Comparison of ENCODE assay signal across 9 cellular contexts in genomic region chr12:48779869-48780268, GRCh38. TPM values are rescaled to one million over a fixed set of nuclear protein-coding genes. Genes with fewer than 3 reads are reported as not detected.
A peak's percentile ranks its signal among the peaks of the same experiment; 100 is the strongest.
DNase-seq lines count a peak whose midpoint lies in the region; ATAC-seq and TF ChIP-seq lines count a peak whose summit lies in the region.
"Had no signal": no experiment of that assay in that cellular context is flagged by ENCODE, and none has a peak within 500 bp of the region (broad histone marks: within the 10 kb centered on the region; RNA-seq: fewer than 3 reads in every experiment).

No MANE protein-coding gene starts in this region.

- peaks cover 35 to 82% (median 73%) of the 10 kb centered on the region in 10 experiments for H3K4me1 ChIP-seq in BLaER1 treated with 17β-estradiol and CSF1 and Interleukin-3, amounts not matched to agents 10 nM and 100 nM
- peaks cover 18% of the 10 kb centered on the region for H3K4me1 ChIP-seq in SJSA1 (replicated peaks)
- H3K4me1 ChIP-seq in ovary (ENCODE audit: insufficient read depth): peaks cover 22% of the 10 kb centered on the region
- no peaks in the 10 kb centered on the region for H3K4me1 ChIP-seq in CD8-positive, alpha-beta memory T cell (ENCODE audit: insufficient read depth, low read length)

- H3K4me3 Mint-ChIP-seq in CD8-positive, alpha-beta memory T cell: no peak overlapping the region

- H3K9me3 ChIP-seq in BLaER1 treated with 17β-estradiol and CSF1 and Interleukin-3, amounts not matched to agents 10 nM and 100 nM (replicated peaks in 1 of 11): 0 out of 22 replicates have a peak, but pooled peaks cover 0 to 7% (median 0%) of the 10 kb centered on the region in 11 experiments
- no peaks in the 10 kb centered on the region for H3K9me3 ChIP-seq in SJSA1 (replicated peaks)
- no peaks in the 10 kb centered on the region for H3K9me3 ChIP-seq in ovary
- H3K9me3 ChIP-seq in CD8-positive, alpha-beta memory T cell (ENCODE audit: low read length): no peaks in the 10 kb centered on the region

- H3K4me2 ChIP-seq in BLaER1 treated with 17β-estradiol and CSF1 and Interleukin-3, amounts not matched to agents 10 nM and 100 nM: peak overlapping the region; percentile 91 to 99 (median 95)

- H3K27me3 Mint-ChIP-seq in CD8-positive, alpha-beta memory T cell: peaks cover 3 to 21% of the 10 kb centered on the region in 2 donors

- TF ChIP-seq EP300 in ovary (IDR thresholded peaks at IDR 0.05): peak; percentile 54

- no peak for ATAC-seq in HG03280 (IDR thresholded peaks at IDR 0.05; ENCODE audit: unreplicated experiment)

- H3K36me3 Mint-ChIP-seq in CD8-positive, alpha-beta memory T cell: no peaks in the 10 kb centered on the region

- peak overlapping the region; percentile 11 to 58 (median 44); a peak in 18 of 20 replicates for H3K4me3 ChIP-seq in BLaER1 treated with 17β-estradiol and CSF1 and Interleukin-3, amounts not matched to agents 10 nM and 100 nM
- no peak overlapping the region for H3K4me3 ChIP-seq in SJSA1
- no peak overlapping the region for H3K4me3 ChIP-seq in fibroblast of pulmonary artery (replicated peaks; ENCODE audit: low read depth, low read length)
- H3K4me3 ChIP-seq in ovary: no peak overlapping the region
- no peak overlapping the region for H3K4me3 ChIP-seq in CD8-positive, alpha-beta memory T cell (ENCODE audit: low read length)

- no peak for TF ChIP-seq CTCF in fibroblast of pulmonary artery (IDR thresholded peaks at IDR 0.05; ENCODE audit: low read length, missing control alignments)
- no peak for TF ChIP-seq CTCF in ovary (IDR thresholded peaks at IDR 0.05)

- H3K27ac Mint-ChIP-seq in CD8-positive, alpha-beta memory T cell: no peak overlapping the region

- H3K27ac ChIP-seq in BLaER1 treated with 17β-estradiol and CSF1 and Interleukin-3, amounts not matched to agents 10 nM and 100 nM: peak overlapping the region; percentile 83 to 98 (median 91)
- H3K27ac ChIP-seq in SJSA1 (peak overlapping the region; percentile 45; the same call in 1 of the 2 replicates), ovary (peak overlapping the region in 1 of 2 donors; percentile 74)
- no peak overlapping the region for H3K27ac ChIP-seq in CD8-positive, alpha-beta memory T cell (ENCODE audit: low read depth, low read length)

- WGBS in ovary, 3 donors: 17 to 20% (median 20%) methylated on average over 3 of the region's 3 CpGs

- no peaks in the 10 kb centered on the region for H4K20me1 ChIP-seq in BLaER1 treated with 17β-estradiol and CSF1 and Interleukin-3, amounts not matched to agents 10 nM and 100 nM

- no peaks in the 10 kb centered on the region for H3K9me3 Mint-ChIP-seq in CD8-positive, alpha-beta memory T cell

- no peaks in the 10 kb centered on the region for H3K27me3 ChIP-seq in BLaER1 treated with 17β-estradiol and CSF1 and Interleukin-3, amounts not matched to agents 10 nM and 100 nM
- H3K27me3 ChIP-seq in SJSA1 (replicated peaks): no peaks in the 10 kb centered on the region
- no peaks in the 10 kb centered on the region for H3K27me3 ChIP-seq in ovary
- H3K27me3 ChIP-seq in CD8-positive, alpha-beta memory T cell (ENCODE audit: insufficient read depth, low read length, poor library complexity, severe bottlenecking): no peaks in the 10 kb centered on the region

- H3K9ac ChIP-seq in BLaER1 treated with 17β-estradiol and CSF1 and Interleukin-3, amounts not matched to agents 10 nM and 100 nM: peak overlapping the region; percentile 63 to 84 (median 79)

- DNase-seq in SJSA1 (ENCODE audit: low read depth in 1 of 2, low spot score in 2 of 2) (peak; percentile 50 to 65), fibroblast of pulmonary artery (ENCODE audit: low read depth) (peak; percentile 89), ovary (peak; percentile 68 to 84 (median 74)), DMS153 treated with DMSO at 0.1 percent for 48 hours (lab: John Stamatoyannopoulos, UW; ENCODE audit: unreplicated experiment) (no peak), retina (no peak)
- DNase-seq in CD8-positive, alpha-beta memory T cell: no peak
- DNase-seq: NCI-H1417 treated with DMSO at 0.1 percent for 48 hours had no signal

- peaks cover 17 to 47% (median 41%) of the 10 kb centered on the region in 11 experiments; a peak in 21 of 22 replicates for H3K36me3 ChIP-seq in BLaER1 treated with 17β-estradiol and CSF1 and Interleukin-3, amounts not matched to agents 10 nM and 100 nM
- H3K36me3 ChIP-seq in SJSA1: peaks cover 38% of the 10 kb centered on the region
- no peaks in the 10 kb centered on the region for H3K36me3 ChIP-seq in ovary
- no peaks in the 10 kb centered on the region for H3K36me3 ChIP-seq in CD8-positive, alpha-beta memory T cell (ENCODE audit: insufficient read depth, low read length)

- no peaks in the 10 kb centered on the region for H3K4me1 Mint-ChIP-seq in CD8-positive, alpha-beta memory T cell

- intact Hi-C loops in ovary (cut with DNase I): no loop called here

- no peak for TF ChIP-seq POLR2A in ovary (IDR thresholded peaks at IDR 0.05)

- POLR2A ChIA-PET in CD8-positive, alpha-beta memory T cell (lab: Charles Lee): no interaction called here

- CTCF ChIA-PET in CD8-positive, alpha-beta memory T cell (lab: Charles Lee): interaction anchor here (1.1 to 1.5 kb wide), 3 partner anchors 15 to 27 kb away, joined by 3 to 4 read pairs (median 4); no protein-coding TSS in a partner anchor

RNA-seq across cellular contexts. Expression of gene ADCY6, which starts 9.0 kb away (rescaled TPM):
- total RNA-seq in SJSA1 (2014; rRNA removed; shearing (Covaris generic)): 20.6 and 22.9 TPM in 2 replicates
- 10 to 100 TPM; 14.8 to 83.3 (median 51.9) TPM for total RNA-seq in ovary
- polyA plus RNA-seq in ovary: 10 to 100 TPM; 25.4 to 28.1 TPM
- total RNA-seq in CD8-positive, alpha-beta memory T cell: under 1 TPM; 0.04 to 0.37 TPM
- not detected for polyA plus RNA-seq in CD8-positive, alpha-beta memory T cell

RNA-seq across cellular contexts. Expression of gene CACNB3, which starts 38.4 kb away (rescaled TPM):
- total RNA-seq in SJSA1 (2014; rRNA removed; shearing (Covaris generic)): 8.9 and 20.9 TPM in 2 replicates
- total RNA-seq in ovary: 100 to 1,000 TPM in 3 of 7 donors, 10 to 100 TPM in 4; 24.1 to 162 (median 92.3) TPM
- polyA plus RNA-seq in ovary: 10 to 100 TPM; 29.5 to 50.5 TPM
- total RNA-seq in CD8-positive, alpha-beta memory T cell: 1 to 10 TPM; 6.3 to 6.6 TPM
- 3.2 TPM for polyA plus RNA-seq in CD8-positive, alpha-beta memory T cell

Comparison
In these comparisons a context has a peak if more than half of its experiments do, and no peak if none do; other contexts are left out.
1. H3K4me3 ChIP-seq: peak in BLaER1 treated with 17β-estradiol and CSF1 and Interleukin-3, amounts not matched to agents 10 nM and 100 nM (10 of 10); none in SJSA1 (single experiment), fibroblast of pulmonary artery (single experiment), ovary (single experiment) and CD8-positive, alpha-beta memory T cell (single experiment).
2. DNase-seq: peak in SJSA1 (2 of 2), fibroblast of pulmonary artery (single experiment) and ovary (5 of 5); none in DMS153 treated with DMSO at 0.1 percent for 48 hours (single experiment), retina (single experiment) and CD8-positive, alpha-beta memory T cell (0 of 5).
3. RNA of gene ADCY6, which starts 9.0 kb away (total RNA-seq): 14.8 to 83.3 TPM in ovary and 20.6 to 22.9 TPM in SJSA1; 0.04 to 0.37 TPM in CD8-positive, alpha-beta memory T cell; every median in the first group is over 10 times any median in the second.